8 cellular contexts compared by ENCODE assay signal in the genomic region with DNA sequence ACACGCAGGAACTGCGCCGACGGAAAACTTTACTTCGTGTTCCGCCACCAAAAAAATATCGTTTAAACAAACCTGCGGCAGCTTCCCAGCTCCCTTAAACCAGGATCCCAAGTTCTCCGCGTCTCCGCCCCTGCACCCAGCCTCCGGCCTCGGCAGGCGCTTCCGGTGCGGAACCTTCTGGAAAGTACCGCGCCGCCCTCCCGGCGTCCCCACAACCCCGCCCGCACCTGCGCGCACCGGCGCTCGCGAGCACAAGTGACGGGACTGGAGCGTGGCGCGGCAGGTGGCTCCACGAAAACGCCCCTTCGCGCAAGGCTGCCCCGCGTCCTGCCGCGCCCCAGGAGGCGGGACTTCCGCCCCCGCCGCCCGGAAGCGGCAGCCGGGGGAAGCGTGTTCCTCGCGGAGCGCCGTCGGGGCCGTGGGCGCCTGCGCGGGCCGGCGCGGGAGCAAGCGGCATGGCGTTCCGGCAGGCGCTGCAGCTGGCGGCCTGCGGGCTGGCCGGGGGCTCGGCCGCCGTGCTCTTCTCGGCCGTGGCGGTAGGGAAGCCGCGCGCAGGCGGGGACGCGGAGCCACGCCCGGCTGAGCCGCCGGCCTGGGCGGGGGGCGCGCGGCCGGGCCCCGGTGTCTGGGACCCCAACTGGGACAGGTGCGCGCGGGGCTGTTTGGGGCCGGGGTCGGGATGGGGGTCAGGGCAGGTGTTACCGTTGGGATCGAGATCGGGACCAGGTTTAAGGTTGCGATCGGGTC. TPM values are rescaled to one million over a fixed set of nuclear protein-coding genes. Genes with fewer than 3 reads are reported as not detected.
DNase-seq lines count a peak whose midpoint lies in the region; ATAC-seq, FAIRE-seq and TF ChIP-seq lines count a peak whose summit lies in the region.

A gene (plus strand): TSS at position 421 of the 747 bp plus-strand sequence. CDS start 35 bp downstream, at position 456.

- peaks cover 48% of the 10 kb centered on the region for H3K79me2 ChIP-seq in keratinocyte (ENCODE audit: control insufficient read depth, insufficient read depth, low read length)

- ATAC-seq in GM19025 (IDR thresholded peaks at IDR 0.05; ENCODE audit: low read depth, unreplicated experiment) (peak; percentile 92), HG03196 (IDR thresholded peaks at IDR 0.05; ENCODE audit: unreplicated experiment) (peak; percentile 92)

- H3K9ac ChIP-seq in keratinocyte (ENCODE audit: control insufficient read depth, extremely low read depth, insufficient read depth, low read length), result peak within 1 kb of the TSS; percentile 87

- H3K36me3 ChIP-seq in keratinocyte (ENCODE audit: control insufficient read depth in 2 of 2, extremely low read depth in 1 of 2, insufficient read depth in 2 of 2, low read length in 2 of 2), result peaks cover 0 to 10% of the 10 kb centered on the region in 2 experiments

- TF ChIP-seq CTCF in AG10803 (conservative IDR thresholded peaks at IDR 0.05; ENCODE audit: low read length) (no peak), keratinocyte (optimal IDR thresholded peaks at IDR 0.05 in 1 of 3, IDR thresholded peaks at IDR 0.05 in 1 of 3, conservative IDR thresholded peaks at IDR 0.05 in 1 of 3; ENCODE audit: extremely low read depth in 1 of 3, insufficient read depth in 2 of 3, low read length in 3 of 3) (no peak)

- dilution Hi-C loops in keratinocyte (cut with MboI; ENCODE audit: extremely low pct_ligation_motif_present, low sequenced_read_pairs), result no loop called here

- peak within 1 kb of the TSS; percentile 86 for H2AFZ ChIP-seq in keratinocyte (ENCODE audit: control insufficient read depth, low read length)

- no peaks in the 10 kb centered on the region for H3K27me3 ChIP-seq in keratinocyte (ENCODE audit: control insufficient read depth, extremely low read depth, insufficient read depth, low read length)

- H3K4me3 ChIP-seq in AG10803 (ENCODE audit: low read length), result peak within 1 kb of the TSS; percentile 86
- H3K4me3 ChIP-seq in keratinocyte (ENCODE audit: control insufficient read depth in 2 of 3, extremely low read depth in 1 of 3, insufficient read depth in 2 of 3, low read depth in 1 of 3, low read length in 3 of 3), result peak within 1 kb of the TSS; percentile 82 to 96 (median 89)

- H3K4me2 ChIP-seq in keratinocyte (ENCODE audit: control insufficient read depth, extremely low read depth, insufficient read depth, low read depth, low read length), result peak within 1 kb of the TSS; percentile 92

- H3K27ac ChIP-seq in keratinocyte (ENCODE audit: control insufficient read depth, insufficient read depth, low read length), result peak within 1 kb of the TSS; percentile 76

- FAIRE-seq in keratinocyte (lab: Jason Lieb, UNC), result no peak

- H3K4me1 ChIP-seq in keratinocyte (ENCODE audit: control insufficient read depth, extremely low read depth, insufficient read depth, low read length), result peaks cover 15% of the 10 kb centered on the region

- H4K20me1 ChIP-seq in keratinocyte (ENCODE audit: control insufficient read depth, extremely low read depth, insufficient read depth, low read length), result peaks cover 6% of the 10 kb centered on the region

- H3K9me3 ChIP-seq in keratinocyte (ENCODE audit: control insufficient read depth, low read depth, low read length), result no peaks in the 10 kb centered on the region

- no peaks in the 10 kb centered on the region for H3K9me1 ChIP-seq in keratinocyte (ENCODE audit: control insufficient read depth, extremely low read depth, insufficient read depth, low read length)

- DNase-seq in AG10803 (ENCODE audit: low read depth) (peak; percentile 73), NCI-H345 (lab: John Stamatoyannopoulos, UW) (peak; percentile 92), keratinocyte (ENCODE audit: low read depth, low spot score) (peak; percentile 63)
- DNase-seq in activated CD4-positive, CD25-positive, alpha-beta regulatory T cell (lab: John Stamatoyannopoulos, UW), result peak; percentile 76 to 94 (median 85)
- DNase-seq in central memory CD4-positive, alpha-beta T cell, result peak; percentile 96
- DNase-seq in stimulated activated CD4-positive, alpha-beta T cell treated with anti-CD3 and anti-CD28 coated beads, Interleukin-12 subunit alpha, Interleukin-12 subunit beta, amount 100 ng/mL, for 48 hours (ENCODE audit: low read depth in 2 of 3, low spot score in 1 of 3), result peak; percentile 70 to 85 (median 76)

RNA-seq across cellular contexts. Expression of the gene that starts here (rescaled TPM):
- 31.5 to 42.3 TPM (median 39.1 TPM) in 3 replicates for polyA plus RNA-seq in keratinocyte
- polyA plus RNA-seq in keratinocyte (2011; ENCODE audit: low read depth), result 14.1 TPM
- polyA plus RNA-seq in keratinocyte (2011; cell fraction: cytosol; rRNA removed), result 32.2 and 48.2 TPM in 2 replicates
- polyA plus RNA-seq in keratinocyte (2011; cell fraction: nucleus; rRNA removed), result 19.2 and 26.8 TPM in 2 replicates
- polyA plus RNA-seq in keratinocyte (2012; ENCODE audit: low replicate concordance), result 36.5 and 52.3 TPM in 2 replicates
- polyA minus RNA-seq in keratinocyte, result 78.1 to 127 TPM (median 111 TPM) in 3 replicates
- polyA minus RNA-seq in keratinocyte (2011; cell fraction: cytosol; rRNA and poly(A)+ RNA removed), result 106 TPM
- polyA minus RNA-seq in keratinocyte (2011; cell fraction: nucleus; rRNA and poly(A)+ RNA removed), result 18.7 and 23.3 TPM in 2 replicates

Comparison
In these comparisons a context has a peak if more than half of its experiments do, and no peak if none do; other contexts are left out.
1. Peak in every context shown above with its lines: DNase-seq, ATAC-seq, H3K4me3 ChIP-seq and H3K27ac ChIP-seq.